In genomic region chr2:231611273-231612198, GRCh38 we compare ENCODE assay signal across 9 cellular contexts. TPM values are rescaled to one million over a fixed set of nuclear protein-coding genes. Genes with fewer than 3 reads are reported as not detected.
A peak's percentile ranks its signal among the peaks of the same experiment; 100 is the strongest.
DNase-seq lines count a peak whose midpoint lies in the region; ATAC-seq, FAIRE-seq and TF ChIP-seq lines count a peak whose summit lies in the region.
"Had no signal": no experiment of that assay in that cellular context is flagged by ENCODE, and none has a peak within 500 bp of the region (broad histone marks: within the 10 kb centered on the region; RNA-seq: fewer than 3 reads in every experiment).

No MANE protein-coding gene starts in this region.

- H3K27me3 Mint-ChIP-seq in activated naive CD4-positive, alpha-beta T cell treated with anti-CD3 and anti-CD28 coated beads, Interleukin-2, amount 10 ng/mL, durations not matched to agents 7 days and 5 days: peaks cover 35% of the 10 kb centered on the region

- ATAC-seq in HG03442 (IDR thresholded peaks at IDR 0.05; ENCODE audit: unreplicated experiment) (no peak), HG02970 (IDR thresholded peaks at IDR 0.05; ENCODE audit: low FRiP score, unreplicated experiment) (no peak)

- H3K9me3 ChIP-seq in PC-9 (ENCODE audit: insufficient read depth, low read depth) (no peaks in the 10 kb centered on the region), small intestine (ENCODE audit: control insufficient read depth, low read depth) (no peaks in the 10 kb centered on the region)

- no peaks in the 10 kb centered on the region for H3K9me3 Mint-ChIP-seq in activated naive CD4-positive, alpha-beta T cell treated with anti-CD3 and anti-CD28 coated beads, Interleukin-2, amount 10 ng/mL, durations not matched to agents 7 days and 5 days

- 60 to 64% (median 61%) methylated on average over 12 of the region's 12 CpGs for WGBS in small intestine, 3 donors

- H3K4me1 ChIP-seq in PC-9 (replicated peaks; ENCODE audit: insufficient read depth) (peaks cover 44% of the 10 kb centered on the region), small intestine (ENCODE audit: control insufficient read depth in 2 of 2, insufficient read depth in 1 of 2, low read depth in 1 of 2, low read length in 1 of 2) (peaks cover 4 to 5% of the 10 kb centered on the region in 2 donors)

- peak overlapping the region; percentile 97 for H3K27ac Mint-ChIP-seq in activated naive CD4-positive, alpha-beta T cell treated with anti-CD3 and anti-CD28 coated beads, Interleukin-2, amount 10 ng/mL, durations not matched to agents 7 days and 5 days

- DNase-seq in DMS 273 (lab: John Stamatoyannopoulos, UW; ENCODE audit: unreplicated experiment): peak; percentile 68
- DNase-seq in DMS 273 treated with DMSO at 0.1 percent for 48 hours (lab: John Stamatoyannopoulos, UW): no peak
- peak; percentile 78 to 89 for DNase-seq in PC-9
- DNase-seq in activated naive CD4-positive, alpha-beta T cell treated with anti-CD3 and anti-CD28 coated beads, Interleukin-2, amount 10 ng/mL, durations not matched to agents 7 days and 5 days: peak; percentile 54
- peak in 35 of 42 donors; percentile 21 to 88 (median 53) for DNase-seq in head of caudate nucleus
- DNase-seq in small intestine: peak; percentile 57

- no peak overlapping the region for H2AFZ ChIP-seq in PC-9

- H3K36me3 Mint-ChIP-seq in activated naive CD4-positive, alpha-beta T cell treated with anti-CD3 and anti-CD28 coated beads, Interleukin-2, amount 10 ng/mL, durations not matched to agents 7 days and 5 days: no peaks in the 10 kb centered on the region

- H3K27ac ChIP-seq in PC-9 (peak overlapping the region; percentile 98), small intestine (ENCODE audit: low read depth in 1 of 2, low read length in 1 of 2) (peak overlapping the region in 1 of 2 donors; percentile 99)

- BruUV-seq in PC-9 (replicated peaks; lab: Mats Ljungman, UMichigan): no TSS peak

- peaks cover 59% of the 10 kb centered on the region for H3K4me1 Mint-ChIP-seq in activated naive CD4-positive, alpha-beta T cell treated with anti-CD3 and anti-CD28 coated beads, Interleukin-2, amount 10 ng/mL, durations not matched to agents 7 days and 5 days

- peak overlapping the region; percentile 98 for H3K4me2 ChIP-seq in PC-9

- no peak overlapping the region for H3K4me3 Mint-ChIP-seq in activated naive CD4-positive, alpha-beta T cell treated with anti-CD3 and anti-CD28 coated beads, Interleukin-2, amount 10 ng/mL, durations not matched to agents 7 days and 5 days

- H4K20me1 ChIP-seq in PC-9 (ENCODE audit: insufficient read depth): no peaks in the 10 kb centered on the region

- H3K4me3 ChIP-seq in PC-9 (peak overlapping the region; percentile 29; the same call in 1 of the 2 replicates), small intestine (ENCODE audit: low read depth in 1 of 2, low read length in 2 of 2) (no peak overlapping the region)

- POLR2A ChIA-PET in PC-9 (lab: Charles Lee; ENCODE audit: unreplicated experiment): interaction anchor here (0.6 to 1.4 kb wide), 4 partner anchors 35 to 175 kb away, joined by 3 to 12 read pairs (median 3); no protein-coding TSS in a partner anchor

- intact Hi-C loops in PC-9 (cut with micrococcal nuclease; ENCODE audit: unreplicated experiment): loop anchor here (1.0 to 5.0 kb wide), 9 partner anchors 37 to 241 kb away; partner anchors contain the start of genes PDE6D and PTMA
- intact Hi-C loops in head of caudate nucleus (cut with DNase I): loop anchor here (2.0 to 10.0 kb wide), 3 partner anchors 51 to 173 kb away; partner anchors contain the start of genes COPS7B and PDE6D

- H3F3A ChIP-seq in PC-9 (ENCODE audit: insufficient read depth, low read depth): peaks cover 39% of the 10 kb centered on the region

- no peaks in the 10 kb centered on the region for H3K36me3 ChIP-seq in PC-9 (ENCODE audit: low read depth)
- H3K36me3 ChIP-seq in small intestine (ENCODE audit: control insufficient read depth in 2 of 2, insufficient read depth in 2 of 2, low read length in 2 of 2): no peaks in the 10 kb centered on the region

- FAIRE-seq in small intestine (lab: Jason Lieb, UNC): no peak

- CTCF ChIA-PET in PC-9 (lab: Charles Lee): interaction anchor here (0.6 to 2.2 kb wide), 5 partner anchors 35 to 102 kb away, joined by 3 to 18 read pairs (median 4); no protein-coding TSS in a partner anchor
- CTCF ChIA-PET in activated naive CD4-positive, alpha-beta T cell treated with anti-CD3 and anti-CD28 coated beads, Interleukin-2, amount 10 ng/mL, durations not matched to agents 7 days and 5 days (lab: Charles Lee): interaction anchor here (0.6 to 9.2 kb wide), 21 partner anchors 10 to 158 kb away, joined by 3 to 267 read pairs (median 4); partner anchors contain the start of genes NMUR1 and PTMA

- H3K27me3 ChIP-seq in PC-9 (ENCODE audit: insufficient read depth, low read depth) (no peaks in the 10 kb centered on the region), small intestine (ENCODE audit: control insufficient read depth in 2 of 2, insufficient read depth in 2 of 2, low read length in 2 of 2) (no peaks in the 10 kb centered on the region)

- no peaks in the 10 kb centered on the region for H3K9me2 ChIP-seq in PC-9 (ENCODE audit: insufficient read depth)

- peaks cover 5% of the 10 kb centered on the region; the same call in 1 of the 2 replicates for H3K79me2 ChIP-seq in PC-9 (ENCODE audit: low read depth)

- TF ChIP-seq CTCF in PC-9 (conservative IDR thresholded peaks at IDR 0.05): no peak

RNA-seq across cellular contexts. Expression of gene TEX44, which starts 18.9 kb away (rescaled TPM):
- not detected in 2 replicates for total RNA-seq in PC-9 (2021)
- not detected for polyA plus RNA-seq in small intestine
- total RNA-seq: dermis microvascular lymphatic vessel endothelial cell had no signal
